Comparison of ENCODE assay signal across 2 cellular contexts in genomic region chr4:132230025-132230424, GRCh38.
TF ChIP-seq lines count a peak whose summit lies in the region.

No MANE protein-coding gene starts in this region.

TF ChIP-seq in IMR-90, 13 proteins besides CTCF, POLR2A, EP300 and RAD21:
- TF ChIP-seq BHLHE40 (IDR thresholded peaks at IDR 0.05; ENCODE audit: low read depth, low read length) (no peak), FOS (IDR thresholded peaks at IDR 0.05; ENCODE audit: low read depth, low read length) (no peak), MAFK (IDR thresholded peaks at IDR 0.05; ENCODE audit: low read depth, low read length) (no peak), RFX5 (IDR thresholded peaks at IDR 0.05; ENCODE audit: low read depth, low read length) (no peak), MXI1 (IDR thresholded peaks at IDR 0.05; ENCODE audit: borderline replicate concordance, low read depth, low read length) (no peak), MAZ (IDR thresholded peaks at IDR 0.05; ENCODE audit: borderline replicate concordance, low read depth, low read length) (no peak), SMC3 (IDR thresholded peaks at IDR 0.05; ENCODE audit: low read depth, low read length) (no peak), ELK1 (IDR thresholded peaks at IDR 0.05; ENCODE audit: borderline replicate concordance, low read depth, low read length) (no peak), USF2 (IDR thresholded peaks at IDR 0.05; ENCODE audit: low read depth, low read length) (no peak), CHD1 (IDR thresholded peaks at IDR 0.05; ENCODE audit: low read depth, low read length) (no peak), CEBPB (IDR thresholded peaks at IDR 0.05; ENCODE audit: low read depth, low read length) (no peak), RCOR1 (IDR thresholded peaks at IDR 0.05; ENCODE audit: insufficient replicate concordance, low read length) (no peak), NFE2L2 (IDR thresholded peaks at IDR 0.05; ENCODE audit: low read depth, low read length) (no peak)

TF ChIP-seq in H1, 55 proteins besides CTCF, POLR2A, EP300 and RAD21:
- TF ChIP-seq SIX5 (IDR thresholded peaks at IDR 0.05; ENCODE audit: low read depth, low read length), result no peak
- TF ChIP-seq RFX5 (IDR thresholded peaks at IDR 0.05; ENCODE audit: borderline replicate concordance, low read depth, low read length), result no peak
- TF ChIP-seq KDM5A (IDR thresholded peaks at IDR 0.05; ENCODE audit: low read length), result no peak
- TF ChIP-seq NANOG (IDR thresholded peaks at IDR 0.05; ENCODE audit: insufficient read depth, low read depth, low read length, poor library complexity, severe bottlenecking), result no peak
- no peak for TF ChIP-seq ASH2L (IDR thresholded peaks at IDR 0.05; ENCODE audit: low read length)
- no peak for TF ChIP-seq CBX5 (IDR thresholded peaks at IDR 0.05; ENCODE audit: low read depth, low read length)
- TF ChIP-seq SP2 (IDR thresholded peaks at IDR 0.05; ENCODE audit: low read length), result no peak
- TF ChIP-seq SUZ12 (IDR thresholded peaks at IDR 0.05; ENCODE audit: low read length), result no peak
- no peak for TF ChIP-seq CHD2 (IDR thresholded peaks at IDR 0.05; ENCODE audit: low read length)
- no peak for TF ChIP-seq KDM1A (IDR thresholded peaks at IDR 0.05; ENCODE audit: borderline replicate concordance, low read length)
- no peak for TF ChIP-seq BRCA1 (IDR thresholded peaks at IDR 0.05; ENCODE audit: low read depth, low read length)
- no peak for TF ChIP-seq RBBP5 (IDR thresholded peaks at IDR 0.05; ENCODE audit: borderline replicate concordance, low read depth, low read length)
- no peak for TF ChIP-seq TEAD4 (IDR thresholded peaks at IDR 0.05; ENCODE audit: low read depth, low read length)
- no peak for TF ChIP-seq CBX8 (IDR thresholded peaks at IDR 0.05; ENCODE audit: borderline replicate concordance, low read depth, low read length)
- TF ChIP-seq PHF8 (conservative IDR thresholded peaks at IDR 0.05; ENCODE audit: low read depth, low read length), result no peak
